ENCODE assay signal across 8 cellular contexts in the genomic region with DNA sequence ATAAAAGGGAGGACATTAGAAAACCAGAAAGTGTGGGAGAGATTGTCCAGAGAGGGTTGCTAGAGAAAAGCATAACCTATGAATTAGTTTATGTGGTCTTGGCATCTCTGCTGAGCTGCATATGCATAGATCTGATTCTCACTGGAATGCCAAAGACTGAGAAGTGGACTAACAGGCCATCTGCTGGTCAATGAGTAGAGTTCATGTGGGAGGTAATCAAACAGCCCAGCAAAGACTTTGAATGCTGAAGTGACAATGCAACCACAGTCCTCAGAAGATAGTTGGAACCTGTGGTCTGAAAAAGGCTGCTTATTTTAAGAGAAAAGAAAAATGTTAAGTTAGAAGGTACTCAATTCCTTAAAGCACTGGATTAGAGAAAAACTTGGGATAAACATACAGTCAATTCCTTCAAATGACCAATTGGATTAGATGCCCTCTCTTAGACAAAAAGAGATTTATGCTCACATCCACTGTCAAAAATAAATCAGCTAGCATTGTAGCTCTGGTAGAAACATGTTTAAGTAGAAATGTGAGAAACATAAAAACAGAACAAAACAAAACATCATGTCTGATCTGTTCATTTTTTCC.
A peak's percentile ranks its signal among the peaks of the same experiment; 100 is the strongest.
DNase-seq lines count a peak whose midpoint lies in the region; ATAC-seq and TF ChIP-seq lines count a peak whose summit lies in the region.

No MANE protein-coding gene starts in this region.

- DNase-seq in NCI-H82 (lab: John Stamatoyannopoulos, UW) (peak; percentile 77), fibroblast of villous mesenchyme (ENCODE audit: low read depth) (no peak), mucosa of gallbladder (ENCODE audit: low spot score) (no peak), esophagus squamous epithelium (lab: John Stamatoyannopoulos, UW) (no peak)

- TF ChIP-seq CTCF in GM12873 (IDR thresholded peaks at IDR 0.05; ENCODE audit: insufficient read depth, low read depth, low read length, missing control alignments) (peak; percentile 42), fibroblast of villous mesenchyme (IDR thresholded peaks at IDR 0.05; ENCODE audit: insufficient read depth, low read depth, low read length) (peak; percentile 4), esophagus squamous epithelium (IDR thresholded peaks at IDR 0.05) (no peak)

- H3K9me3 ChIP-seq in esophagus squamous epithelium, result no peaks in the 10 kb centered on the region

- H3K36me3 ChIP-seq in esophagus squamous epithelium, result no peaks in the 10 kb centered on the region

- no peaks in the 10 kb centered on the region for H3K4me1 ChIP-seq in esophagus squamous epithelium

- no peak for TF ChIP-seq POLR2A in esophagus squamous epithelium (IDR thresholded peaks at IDR 0.05)

- intact Hi-C loops in esophagus squamous epithelium (cut with DNase I), result no loop called here

- no peak overlapping the region for H3K27ac ChIP-seq in esophagus squamous epithelium

- ATAC-seq in HG02885 (IDR thresholded peaks at IDR 0.05; ENCODE audit: poor library complexity, unreplicated experiment), result peak; percentile 89
- ATAC-seq in GM21528 (IDR thresholded peaks at IDR 0.05; ENCODE audit: low FRiP score, unreplicated experiment), result no peak
- no peak for ATAC-seq in HG03439 (IDR thresholded peaks at IDR 0.05; ENCODE audit: unreplicated experiment)

- H3K27me3 ChIP-seq in esophagus squamous epithelium, result no peaks in the 10 kb centered on the region

- H3K4me3 ChIP-seq in fibroblast of villous mesenchyme (ENCODE audit: low read depth, low read length) (no peak overlapping the region), esophagus squamous epithelium (no peak overlapping the region)

Comparison
In these comparisons a context has a peak if more than half of its experiments do, and no peak if none do; other contexts are left out.
1. CTCF ChIP-seq: peak in GM12873 (single experiment) and fibroblast of villous mesenchyme (single experiment); none in esophagus squamous epithelium (0 of 6).